In the genomic region with DNA sequence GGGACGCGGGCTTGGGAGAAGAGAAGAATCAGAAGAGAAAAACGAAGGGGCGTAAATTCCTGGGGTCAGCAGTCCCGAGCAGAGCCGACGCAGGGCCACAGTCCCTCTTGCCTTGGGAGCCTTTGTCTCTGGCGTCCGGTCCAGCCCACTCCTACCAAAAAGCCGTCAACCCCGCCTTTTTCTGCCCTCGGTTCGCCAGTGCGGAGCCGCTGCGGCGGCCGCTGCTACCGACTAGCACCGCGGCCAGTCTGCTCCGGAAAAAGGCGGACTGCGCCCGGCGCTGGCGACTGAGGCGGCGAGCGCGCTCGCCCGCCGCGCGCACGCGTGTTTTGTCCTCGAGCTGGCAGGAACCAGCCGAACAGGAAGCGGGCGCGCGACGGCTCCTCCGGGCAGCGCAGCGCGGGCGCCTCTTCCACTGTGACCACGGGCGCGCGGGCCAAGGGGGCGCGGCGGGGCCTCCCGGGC, we compare ENCODE assay signal across 8 cellular contexts. TPM values are rescaled to one million over a fixed set of nuclear protein-coding genes. Genes with fewer than 3 reads are reported as not detected.
DNase-seq lines count a peak whose midpoint lies in the region; ATAC-seq and TF ChIP-seq lines count a peak whose summit lies in the region.

No MANE protein-coding gene starts in this region.

- H3K27ac ChIP-seq in breast epithelium (peak overlapping the region; percentile 94 to 99), tibial artery (peak overlapping the region; percentile 94 to 95)

- H3K27me3 ChIP-seq in breast epithelium: no peaks in the 10 kb centered on the region
- H3K27me3 ChIP-seq in tibial artery: no peaks in the 10 kb centered on the region

- peak overlapping the region; percentile 71 to 97 (median 96) for H3K4me3 ChIP-seq in breast epithelium
- H3K4me3 ChIP-seq in tibial artery: peak overlapping the region; percentile 93 to 94

- peak overlapping the region; percentile 99 for H3K27ac Mint-ChIP-seq in Calu3 (ENCODE audit: unreplicated experiment)

- no peak for TF ChIP-seq CTCF in Calu3 (IDR thresholded peaks at IDR 0.05; ENCODE audit: unreplicated experiment)
- TF ChIP-seq CTCF in breast epithelium (IDR thresholded peaks at IDR 0.05): peak in 1 of 3 donors; percentile 0
- TF ChIP-seq CTCF in tibial artery (IDR thresholded peaks at IDR 0.05): no peak

- peak; percentile 24 for ATAC-seq in GM21723 (IDR thresholded peaks at IDR 0.05; ENCODE audit: unreplicated experiment)

- no peak for DNase-seq in Calu3
- peak; percentile 39 for DNase-seq in NCI-H2196 (lab: John Stamatoyannopoulos, UW; ENCODE audit: unreplicated experiment)
- DNase-seq in breast epithelium (ENCODE audit: low spot score in 2 of 2): peak; percentile 53 to 57
- peak; percentile 65 for DNase-seq in medulla oblongata (ENCODE audit: extremely low spot score)
- peak in 1 of 2 donors; percentile 32 for DNase-seq in tibial artery
- DNase-seq in activated CD4-positive, alpha-beta T cell treated with anti-CD3 and anti-CD28 coated beads for 4 hours: no peak
- DNase-seq in stimulated activated CD4-positive, alpha-beta T cell treated with anti-CD3 and anti-CD28 coated beads, Interleukin-4, amount 100 ng/mL, for 1 hour: no peak

- H3K27me3 Mint-ChIP-seq in Calu3 (ENCODE audit: unreplicated experiment): peaks cover 9% of the 10 kb centered on the region

- peaks cover 0 to 3% of the 10 kb centered on the region in 2 donors for H3K4me1 ChIP-seq in breast epithelium
- peaks cover 0 to 50% (median 32%) of the 10 kb centered on the region in 4 donors for H3K4me1 ChIP-seq in tibial artery

- no peaks in the 10 kb centered on the region for H3K36me3 ChIP-seq in breast epithelium
- H3K36me3 ChIP-seq in tibial artery: peaks cover 16 to 22% (median 20%) of the 10 kb centered on the region in 3 donors

- CTCF ChIA-PET in Calu3 (lab: Charles Lee): interaction anchor here (0.6 to 1.0 kb wide), 2 partner anchors 10 to 35 kb away, joined by 3 to 4 read pairs; no protein-coding TSS in a partner anchor

- TF ChIP-seq POLR2A in breast epithelium (IDR thresholded peaks at IDR 0.05): no peak

- H3K9me3 Mint-ChIP-seq in Calu3 (ENCODE audit: low read depth, unreplicated experiment): no peaks in the 10 kb centered on the region

- H3K36me3 Mint-ChIP-seq in Calu3 (ENCODE audit: insufficient read depth, unreplicated experiment): peaks cover 77% of the 10 kb centered on the region

- H3K9me3 ChIP-seq in breast epithelium (no peaks in the 10 kb centered on the region), tibial artery (no peaks in the 10 kb centered on the region)

- H3K4me1 Mint-ChIP-seq in Calu3 (ENCODE audit: low read depth, unreplicated experiment): peaks cover 15% of the 10 kb centered on the region

- peak overlapping the region; percentile 99 for H3K4me3 Mint-ChIP-seq in Calu3 (ENCODE audit: low read depth, unreplicated experiment)

- intact Hi-C loops in Calu3 (cut with micrococcal nuclease; ENCODE audit: unreplicated experiment) (loop anchor here (2.0 kb wide), 1 partner anchor 55 kb away; no protein-coding TSS in a partner anchor), breast epithelium (cut with DNase I; ENCODE audit: low total_unique reads) (loop anchor here (1.0 kb wide), 1 partner anchor 55 kb away; no protein-coding TSS in a partner anchor), tibial artery (cut with DNase I; ENCODE audit: low total_unique reads) (loop anchor here (1.0 to 5.0 kb wide), 3 partner anchors 55 to 583 kb away; a partner anchor contains a TSS)

- BruUV-seq in Calu3 (replicated peaks; lab: Mats Ljungman, UMichigan): no TSS peak

RNA-seq across cellular contexts. Expression of a gene that starts 0.5 kb away (rescaled TPM):
- total RNA-seq in Calu3 (2022): 180 and 198 TPM in 2 replicates
- total RNA-seq in breast epithelium: 100 to 1,000 TPM; 116 to 253 (median 211) TPM

RNA-seq across cellular contexts. Expression of a gene that starts 0.6 kb away (rescaled TPM):
- total RNA-seq in Calu3 (2022) (43.3 and 43.6 TPM in 2 replicates), breast epithelium (10 to 100 TPM; 19.2 to 30.8 (median 29.7) TPM)

RNA-seq across cellular contexts. Expression of a gene that starts 56.0 kb away (rescaled TPM):
- total RNA-seq in Calu3 (2022) (241 and 272 TPM in 2 replicates), breast epithelium (100 to 1,000 TPM in 2 of 3 donors, 10 to 100 TPM in 1; 85.1 to 130 (median 122) TPM)

Comparison
In these comparisons a context has a peak if more than half of its experiments do, and no peak if none do; other contexts are left out.
1. DNase-seq: peak in NCI-H2196 (single experiment), breast epithelium (2 of 2) and medulla oblongata (single experiment); none in Calu3 (single experiment), activated CD4-positive, alpha-beta T cell treated with anti-CD3 and anti-CD28 coated beads for 4 hours (0 of 2) and stimulated activated CD4-positive, alpha-beta T cell treated with anti-CD3 and anti-CD28 coated beads, Interleukin-4, amount 100 ng/mL, for 1 hour (single experiment).